ENCODE assay signal across 1 cellular context in the genomic region with DNA sequence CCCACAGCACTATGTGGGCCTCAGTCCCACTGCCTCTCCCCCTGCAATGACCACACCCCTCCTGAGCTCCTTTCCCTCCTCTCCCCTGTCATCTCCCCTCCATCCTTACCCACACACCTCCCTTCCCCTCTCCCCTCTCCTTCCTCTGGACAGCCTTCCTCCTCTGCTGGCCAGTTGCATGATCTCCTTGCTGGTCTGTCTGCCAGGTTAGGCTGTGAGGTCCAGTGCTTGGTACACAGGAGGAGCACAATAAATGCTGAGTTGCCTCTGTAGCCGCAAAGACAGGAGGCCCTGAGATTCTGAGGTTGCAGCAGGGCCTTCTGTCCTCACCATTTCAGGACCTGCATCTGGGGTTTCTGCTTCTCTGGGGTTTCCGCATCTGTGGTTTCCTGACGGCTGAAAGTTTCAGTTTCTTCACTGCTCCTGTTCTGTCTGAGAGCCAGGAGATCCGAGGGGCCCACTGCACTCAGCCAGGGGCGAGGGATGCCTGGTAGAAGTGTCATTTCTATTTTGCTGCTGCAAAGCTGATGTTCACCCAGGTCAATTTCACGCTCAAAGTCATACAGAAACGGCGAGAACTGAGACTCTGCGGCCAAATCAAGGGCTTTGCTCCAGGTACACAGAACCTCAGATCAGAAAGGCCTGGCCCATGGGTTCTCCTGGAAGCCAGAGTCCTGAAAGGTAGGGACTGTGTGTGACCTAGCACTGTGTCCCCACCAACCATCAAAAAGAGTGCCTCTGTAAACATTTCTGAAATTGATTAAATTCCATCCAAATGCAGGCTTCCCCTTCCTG.
TF ChIP-seq lines count a peak whose summit lies in the region.

No MANE protein-coding gene starts in this region.

TF ChIP-seq in HepG2, 621 proteins besides CTCF, POLR2A, EP300 and RAD21 (continued from another document):
- no peak for TF ChIP-seq ZNF746 (CRISPR knock-in tag; IDR thresholded peaks at IDR 0.05)
- TF ChIP-seq JUNB (CRISPR knock-in tag; IDR thresholded peaks at IDR 0.05; ENCODE audit: borderline replicate concordance), result no peak
- no peak for TF ChIP-seq SNAPC2 (CRISPR knock-in tag; IDR thresholded peaks at IDR 0.05)
- TF ChIP-seq ZNF558 (CRISPR knock-in tag; IDR thresholded peaks at IDR 0.05; ENCODE audit: borderline replicate concordance), result no peak
- TF ChIP-seq CCDC6 (CRISPR knock-in tag; IDR thresholded peaks at IDR 0.05), result no peak
- no peak for TF ChIP-seq ZMAT3 (CRISPR knock-in tag; conservative IDR thresholded peaks at IDR 0.05)
- no peak for TF ChIP-seq KLF11 (CRISPR knock-in tag; IDR thresholded peaks at IDR 0.05)
- TF ChIP-seq PHF20 (CRISPR knock-in tag; IDR thresholded peaks at IDR 0.05), result peak; percentile 22; the same call in 1 of the 2 replicates
- no peak for TF ChIP-seq NR3C1 (CRISPR knock-in tag; IDR thresholded peaks at IDR 0.05)
- TF ChIP-seq SP140L (CRISPR knock-in tag; IDR thresholded peaks at IDR 0.05; ENCODE audit: borderline replicate concordance), result no peak
- TF ChIP-seq, protein P1, sequence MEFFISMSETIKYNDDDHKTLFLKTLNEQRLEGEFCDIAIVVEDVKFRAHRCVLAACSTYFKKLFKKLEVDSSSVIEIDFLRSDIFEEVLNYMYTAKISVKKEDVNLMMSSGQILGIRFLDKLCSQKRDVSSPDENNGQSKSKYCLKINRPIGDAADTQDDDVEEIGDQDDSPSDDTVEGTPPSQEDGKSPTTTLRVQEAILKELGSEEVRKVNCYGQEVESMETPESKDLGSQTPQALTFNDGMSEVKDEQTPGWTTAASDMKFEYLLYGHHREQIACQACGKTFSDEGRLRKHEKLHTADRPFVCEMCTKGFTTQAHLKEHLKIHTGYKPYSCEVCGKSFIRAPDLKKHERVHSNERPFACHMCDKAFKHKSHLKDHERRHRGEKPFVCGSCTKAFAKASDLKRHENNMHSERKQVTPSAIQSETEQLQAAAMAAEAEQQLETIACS (CRISPR knock-in tag; IDR thresholded peaks at IDR 0.05), result no peak
- TF ChIP-seq, protein P2, sequence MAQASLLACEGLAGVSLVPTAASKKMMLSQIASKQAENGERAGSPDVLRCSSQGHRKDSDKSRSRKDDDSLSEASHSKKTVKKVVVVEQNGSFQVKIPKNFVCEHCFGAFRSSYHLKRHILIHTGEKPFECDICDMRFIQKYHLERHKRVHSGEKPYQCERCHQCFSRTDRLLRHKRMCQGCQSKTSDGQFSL (CRISPR knock-in tag; IDR thresholded peaks at IDR 0.05), result no peak
- TF ChIP-seq, protein P3, sequence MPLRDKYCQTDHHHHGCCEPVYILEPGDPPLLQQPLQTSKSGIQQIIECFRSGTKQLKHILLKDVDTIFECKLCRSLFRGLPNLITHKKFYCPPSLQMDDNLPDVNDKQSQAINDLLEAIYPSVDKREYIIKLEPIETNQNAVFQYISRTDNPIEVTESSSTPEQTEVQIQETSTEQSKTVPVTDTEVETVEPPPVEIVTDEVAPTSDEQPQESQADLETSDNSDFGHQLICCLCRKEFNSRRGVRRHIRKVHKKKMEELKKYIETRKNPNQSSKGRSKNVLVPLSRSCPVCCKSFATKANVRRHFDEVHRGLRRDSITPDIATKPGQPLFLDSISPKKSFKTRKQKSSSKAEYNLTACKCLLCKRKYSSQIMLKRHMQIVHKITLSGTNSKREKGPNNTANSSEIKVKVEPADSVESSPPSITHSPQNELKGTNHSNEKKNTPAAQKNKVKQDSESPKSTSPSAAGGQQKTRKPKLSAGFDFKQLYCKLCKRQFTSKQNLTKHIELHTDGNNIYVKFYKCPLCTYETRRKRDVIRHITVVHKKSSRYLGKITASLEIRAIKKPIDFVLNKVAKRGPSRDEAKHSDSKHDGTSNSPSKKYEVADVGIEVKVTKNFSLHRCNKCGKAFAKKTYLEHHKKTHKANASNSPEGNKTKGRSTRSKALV (CRISPR knock-in tag; IDR thresholded peaks at IDR 0.05), result 0 out of 2 replicates have a peak, but pooled peaks have one; percentile 52
- TF ChIP-seq, protein P4, sequence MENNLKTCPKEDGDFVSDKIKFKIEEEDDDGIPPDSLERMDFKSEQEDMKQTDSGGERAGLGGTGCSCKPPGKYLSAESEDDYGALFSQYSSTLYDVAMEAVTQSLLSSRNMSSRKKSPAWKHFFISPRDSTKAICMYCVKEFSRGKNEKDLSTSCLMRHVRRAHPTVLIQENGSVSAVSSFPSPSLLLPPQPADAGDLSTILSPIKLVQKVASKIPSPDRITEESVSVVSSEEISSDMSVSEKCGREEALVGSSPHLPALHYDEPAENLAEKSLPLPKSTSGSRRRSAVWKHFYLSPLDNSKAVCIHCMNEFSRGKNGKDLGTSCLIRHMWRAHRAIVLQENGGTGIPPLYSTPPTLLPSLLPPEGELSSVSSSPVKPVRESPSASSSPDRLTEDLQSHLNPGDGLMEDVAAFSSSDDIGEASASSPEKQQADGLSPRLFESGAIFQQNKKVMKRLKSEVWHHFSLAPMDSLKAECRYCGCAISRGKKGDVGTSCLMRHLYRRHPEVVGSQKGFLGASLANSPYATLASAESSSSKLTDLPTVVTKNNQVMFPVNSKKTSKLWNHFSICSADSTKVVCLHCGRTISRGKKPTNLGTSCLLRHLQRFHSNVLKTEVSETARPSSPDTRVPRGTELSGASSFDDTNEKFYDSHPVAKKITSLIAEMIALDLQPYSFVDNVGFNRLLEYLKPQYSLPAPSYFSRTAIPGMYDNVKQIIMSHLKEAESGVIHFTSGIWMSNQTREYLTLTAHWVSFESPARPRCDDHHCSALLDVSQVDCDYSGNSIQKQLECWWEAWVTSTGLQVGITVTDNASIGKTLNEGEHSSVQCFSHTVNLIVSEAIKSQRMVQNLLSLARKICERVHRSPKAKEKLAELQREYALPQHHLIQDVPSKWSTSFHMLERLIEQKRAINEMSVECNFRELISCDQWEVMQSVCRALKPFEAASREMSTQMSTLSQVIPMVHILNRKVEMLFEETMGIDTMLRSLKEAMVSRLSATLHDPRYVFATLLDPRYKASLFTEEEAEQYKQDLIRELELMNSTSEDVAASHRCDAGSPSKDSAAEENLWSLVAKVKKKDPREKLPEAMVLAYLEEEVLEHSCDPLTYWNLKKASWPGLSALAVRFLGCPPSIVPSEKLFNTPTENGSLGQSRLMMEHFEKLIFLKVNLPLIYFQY (CRISPR knock-in tag; IDR thresholded peaks at IDR 0.05; ENCODE audit: borderline replicate concordance), result no peak
- 0 out of 2 replicates have a peak, but pooled peaks have one; percentile 10 for TF ChIP-seq ZNF629 (CRISPR knock-in tag; conservative IDR thresholded peaks at IDR 0.05)
- TF ChIP-seq ZNF230 (CRISPR knock-in tag; IDR thresholded peaks at IDR 0.05), result no peak
- TF ChIP-seq ZBTB39 (CRISPR knock-in tag; IDR thresholded peaks at IDR 0.05), result no peak
- no peak for TF ChIP-seq HOXA3 (CRISPR knock-in tag; IDR thresholded peaks at IDR 0.05)
- TF ChIP-seq POLR2AphosphoS5 (IDR thresholded peaks at IDR 0.05; ENCODE audit: low read depth, low read length), result no peak
- TF ChIP-seq YY1 (IDR thresholded peaks at IDR 0.05; ENCODE audit: insufficient read depth, insufficient replicate concordance, low read depth, low read length), result no peak
- TF ChIP-seq EZH2 (conservative IDR thresholded peaks at IDR 0.05; ENCODE audit: low read depth, low read length), result no peak
- TF ChIP-seq ZKSCAN8 (CRISPR knock-in tag; IDR thresholded peaks at IDR 0.05; ENCODE audit: borderline replicate concordance), result peak; percentile 98
- TF ChIP-seq RARG (CRISPR knock-in tag; IDR thresholded peaks at IDR 0.05; ENCODE audit: low read depth), result no peak
- peak; percentile 39; the same call in 1 of the 2 replicates for TF ChIP-seq MYC (CRISPR knock-in tag; IDR thresholded peaks at IDR 0.05; ENCODE audit: borderline replicate concordance)
- TF ChIP-seq CAMTA2 (CRISPR knock-in tag; IDR thresholded peaks at IDR 0.05; ENCODE audit: borderline replicate concordance), result no peak
